In genomic region chr11:122141757-122142156, GRCh38 we compare ENCODE assay signal across 20 cellular contexts. TPM values are rescaled to one million over a fixed set of nuclear protein-coding genes. Genes with fewer than 3 reads are reported as not detected.
DNase-seq lines count a peak whose midpoint lies in the region; ATAC-seq and TF ChIP-seq lines count a peak whose summit lies in the region.
"Had no signal": no experiment of that assay in that cellular context is flagged by ENCODE, and none has a peak within 500 bp of the region (broad histone marks: within the 10 kb centered on the region; RNA-seq: fewer than 3 reads in every experiment).

No MANE protein-coding gene starts in this region.

- no peaks in the 10 kb centered on the region for H3K9me3 ChIP-seq in heart left ventricle

- no peak for TF ChIP-seq POLR2A in heart left ventricle (IDR thresholded peaks at IDR 0.05)

- WGBS in heart left ventricle, 4 donors = 83 to 85% (median 83%) methylated on average over 6 of the region's 6 CpGs

- in situ Hi-C loops in SK-MEL-5 (cut with HindIII; ENCODE audit: low pct_unique_long_range_greater_than_20kb, low sequenced_read_pairs) = no loop called here

- DNase-seq in NCI-H1105 treated with DMSO at 0.1 percent for 48 hours (lab: John Stamatoyannopoulos, UW) = peak; percentile 13
- no peak for DNase-seq in NCI-H1105 (lab: John Stamatoyannopoulos, UW)
- DNase-seq in SK-MEL-5 (ENCODE audit: low read depth, low spot score) = peak; percentile 97
- DNase-seq in left kidney (ENCODE audit: low read depth, low spot score) = peak; percentile 10
- DNase-seq in heart left ventricle = no peak
- DNase-seq in amniotic stem cell (lab: John Stamatoyannopoulos, UW) = no peak
- DNase-seq: activated CD8-positive, alpha-beta memory T cell treated with anti-CD3 and anti-CD28 coated beads, Interleukin-2, amount 50 U/mL, for 4 hours; activated naive CD4-positive, alpha-beta T cell; CD8-positive, alpha-beta T cell; endodermal cell; H9; NCI-H510A treated with DMSO at 0.1 percent for 48 hours; RPMI8226 had no signal

- no peak for ATAC-seq in heart left ventricle
- no peak for ATAC-seq in esophagus mucosa
- ATAC-seq: activated CD4-positive, CD25-positive, alpha-beta regulatory T cell treated with anti-CD3 and anti-CD28 coated beads, Interleukin-2, amount 50 U/mL, for 24 hours; CD8-positive, alpha-beta T cell; GM12878; HepG2 had no signal

- peak overlapping the region; percentile 59 for H3K27ac ChIP-seq in temporal lobe (ENCODE audit: low read depth, low read length)
- H3K27ac ChIP-seq in heart left ventricle = no peak overlapping the region

- intact Hi-C loops in heart left ventricle (cut with DNase I) = no loop called here

- H3K36me3 ChIP-seq in heart left ventricle = no peaks in the 10 kb centered on the region

- no peak for TF ChIP-seq CTCF in heart left ventricle (IDR thresholded peaks at IDR 0.05)

- no peaks in the 10 kb centered on the region for H3K27me3 ChIP-seq in heart left ventricle

- no peak overlapping the region for H3K4me3 ChIP-seq in heart left ventricle
- H3K4me3 ChIP-seq: GM12878 had no signal

- peaks cover 0 to 18% (median 0%) of the 10 kb centered on the region in 12 donors for H3K4me1 ChIP-seq in heart left ventricle

RNA-seq across cellular contexts. Expression of gene BLID, which starts 25.7 kb away (rescaled TPM):
- total RNA-seq in SK-MEL-5 (2014; rRNA removed; shearing (Covaris generic)) = 0.26 TPM in 1 of 2 replicates, not detected in the other
- not detected in 2 replicates for polyA plus RNA-seq in SK-MEL-5 (2015; cell fraction: cytosol; rRNA removed)
- 7.1 TPM in 1 of 2 replicates, not detected in the other for polyA plus RNA-seq in SK-MEL-5 (2015; cell fraction: nucleus; rRNA removed)
- total RNA-seq in temporal lobe (5.9 TPM), heart left ventricle (not detected), esophagus mucosa (0.56 TPM)
- not detected for polyA plus RNA-seq in heart left ventricle
- total RNA-seq: bronchial epithelial cell; CD8-positive, alpha-beta T cell; endodermal cell; GM12878; H9; HepG2; kidney epithelial cell had no signal
- polyA plus RNA-seq: GM12878, HepG2 had no signal

Comparison
In these comparisons a context has a peak if more than half of its experiments do, and no peak if none do; other contexts are left out.
1. DNase-seq: peak in NCI-H1105 treated with DMSO at 0.1 percent for 48 hours (single experiment), SK-MEL-5 (single experiment) and left kidney (single experiment); none in NCI-H1105 (single experiment), heart left ventricle (0 of 5) and amniotic stem cell (single experiment).